Comparison of ENCODE assay signal across 11 cellular contexts in the genomic region with DNA sequence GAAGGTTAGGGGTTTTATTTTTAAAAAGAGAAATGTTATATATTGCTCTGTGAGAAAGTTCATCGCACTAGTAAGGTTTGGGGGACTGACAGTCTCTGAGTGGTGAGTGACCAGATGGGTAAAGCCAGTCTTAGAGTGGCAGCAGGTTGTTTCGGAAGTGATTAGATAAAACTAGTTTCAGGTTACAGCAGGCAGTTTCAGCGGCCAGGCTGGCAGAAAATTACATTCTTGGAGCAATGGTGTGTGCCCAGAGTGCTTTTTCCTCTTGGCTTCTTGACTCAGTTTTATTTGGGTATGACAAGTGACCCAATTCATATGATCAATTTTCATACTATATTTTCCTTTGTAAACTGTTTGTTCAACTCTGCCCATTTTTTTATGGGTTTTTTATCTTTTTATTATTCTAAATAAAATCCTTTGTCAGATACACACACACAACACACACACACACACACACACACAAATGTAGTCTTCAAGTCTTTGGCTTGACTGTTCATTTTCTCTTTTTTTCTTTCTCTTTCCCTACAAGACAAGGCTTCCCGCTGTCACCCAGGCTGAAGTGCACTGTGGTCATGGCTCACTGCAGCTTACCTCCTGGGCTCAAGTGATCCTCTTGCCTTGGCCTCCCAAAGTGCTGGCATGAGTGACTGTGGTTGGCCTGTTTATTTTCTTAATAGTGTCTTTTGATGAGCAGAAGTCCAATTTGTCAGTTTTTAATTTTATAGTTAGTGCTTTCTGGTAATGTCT. TPM values are rescaled to one million over a fixed set of nuclear protein-coding genes. Genes with fewer than 3 reads are reported as not detected.
A peak's percentile ranks its signal among the peaks of the same experiment; 100 is the strongest.
DNase-seq lines count a peak whose midpoint lies in the region; ATAC-seq and TF ChIP-seq lines count a peak whose summit lies in the region.
"Had no signal": no experiment of that assay in that cellular context is flagged by ENCODE, and none has a peak within 500 bp of the region (broad histone marks: within the 10 kb centered on the region; RNA-seq: fewer than 3 reads in every experiment).

No MANE protein-coding gene starts in this region.

- TF ChIP-seq POLR2A in Peyer's patch (IDR thresholded peaks at IDR 0.05) = no peak

- intact Hi-C loops in head of caudate nucleus (cut with DNase I) = no loop called here

- no peaks in the 10 kb centered on the region for H3K4me1 ChIP-seq in Peyer's patch

- ATAC-seq in HG03432 (IDR thresholded peaks at IDR 0.05; ENCODE audit: unreplicated experiment) = no peak

- H3K27ac ChIP-seq in Peyer's patch = no peak overlapping the region

- H3K36me3 ChIP-seq in MG63 (peaks cover 3% of the 10 kb centered on the region; the same call in 1 of the 2 replicates), Peyer's patch (no peaks in the 10 kb centered on the region)

- peak; percentile 94 for DNase-seq in DMS79 (lab: John Stamatoyannopoulos, UW)
- DNase-seq in MG63 = peak; percentile 27
- DNase-seq in RPMI8226 = peak; percentile 9
- peak; percentile 71 for DNase-seq in kidney tubule cell (ENCODE audit: low spot score)
- DNase-seq in head of caudate nucleus = no peak
- no peak for DNase-seq in Peyer's patch
- no peak for DNase-seq in effector CD8-positive, alpha-beta T cell (lab: John Stamatoyannopoulos, UW)
- DNase-seq: activated B cell treated with CpG ODN at 0.5 μM for 24 hours; activated naive CD4-positive, alpha-beta T cell treated with Interleukin-2 at 50 U/mL for 16 hours; kidney had no signal

- no peak overlapping the region for H3K4me3 ChIP-seq in MG63
- no peak overlapping the region for H3K4me3 ChIP-seq in Peyer's patch

- no peaks in the 10 kb centered on the region for H3K27me3 ChIP-seq in MG63
- no peaks in the 10 kb centered on the region for H3K27me3 ChIP-seq in Peyer's patch

- TF ChIP-seq CTCF in Peyer's patch (IDR thresholded peaks at IDR 0.05) = no peak

- H3K9me3 ChIP-seq in MG63 (peaks cover 4% of the 10 kb centered on the region; the same call in 1 of the 2 replicates), Peyer's patch (peaks cover 0 to 8% (median 2%) of the 10 kb centered on the region in 4 donors)

RNA-seq across cellular contexts. Expression of a gene that starts 30.9 kb away (rescaled TPM):
- total RNA-seq in MG63 (2014; rRNA removed; shearing (Covaris generic); ENCODE audit: low replicate concordance) = 42.2 and 52.4 TPM in 2 replicates
- total RNA-seq in Peyer's patch = 10 to 100 TPM; 28.9 to 49.5 (median 36.6) TPM

Comparison
In these comparisons a context has a peak if more than half of its experiments do, and no peak if none do; other contexts are left out.
1. DNase-seq: peak in DMS79 (single experiment), MG63 (single experiment), RPMI8226 (single experiment) and kidney tubule cell (single experiment); none in head of caudate nucleus (0 of 42), Peyer's patch (0 of 3) and effector CD8-positive, alpha-beta T cell (single experiment).